9 cellular contexts compared by ENCODE assay signal in the genomic region with DNA sequence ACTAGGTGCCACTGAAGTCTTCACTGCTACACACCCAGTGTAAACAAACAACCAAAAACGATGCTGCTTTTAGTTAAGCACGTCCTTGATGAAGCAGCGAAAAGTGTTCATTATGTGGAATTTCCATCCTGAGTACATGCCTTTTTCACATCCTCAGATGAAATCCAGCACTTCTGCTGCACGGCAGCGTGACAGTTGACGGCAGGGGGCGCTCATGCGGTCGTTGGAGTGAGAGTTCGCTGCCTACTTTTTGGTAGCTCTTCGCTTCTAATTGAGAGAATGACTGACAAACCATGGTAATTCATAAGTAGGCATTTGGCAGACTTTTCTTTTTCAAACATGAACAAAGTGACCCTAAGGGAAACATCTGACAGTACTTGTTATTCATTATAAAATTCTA. TPM values are rescaled to one million over a fixed set of nuclear protein-coding genes. Genes with fewer than 3 reads are reported as not detected.
DNase-seq lines count a peak whose midpoint lies in the region; ATAC-seq and TF ChIP-seq lines count a peak whose summit lies in the region.
"Had no signal": no experiment of that assay in that cellular context is flagged by ENCODE, and none has a peak within 500 bp of the region (broad histone marks: within the 10 kb centered on the region; RNA-seq: fewer than 3 reads in every experiment).

No MANE protein-coding gene starts in this region.

- DNase-seq in AG20443 (ENCODE audit: low spot score) (peak; percentile 32), HuH-7 (ENCODE audit: low spot score) (peak; percentile 15), foreskin melanocyte (peak; percentile 26), progenitor cell of endocrine pancreas (ENCODE audit: low spot score, unreplicated experiment) (peak; percentile 11), glomerular visceral epithelial cell (ENCODE audit: extremely low spot score) (no peak), cerebellar nuclear complex (lab: John Stamatoyannopoulos, UW) (no peak)
- peak; percentile 20 for DNase-seq in activated CD8-positive, alpha-beta memory T cell treated with anti-CD3 and anti-CD28 coated beads, Interleukin-2, amount 50 U/mL, for 4 hours

- no peaks in the 10 kb centered on the region for H3K36me3 Mint-ChIP-seq in progenitor cell of endocrine pancreas (ENCODE audit: insufficient read depth)

- no peaks in the 10 kb centered on the region for H3K27me3 Mint-ChIP-seq in progenitor cell of endocrine pancreas
- H3K27me3 Mint-ChIP-seq: stimulated activated naive CD8-positive, alpha-beta T cell treated with anti-CD3 and anti-CD28 coated beads, Interleukin-15, Interleukin-2, amounts not matched to agents 100 ng/mL and 50 ng/mL, for 24 hours had no signal

- H3K4me1 Mint-ChIP-seq in progenitor cell of endocrine pancreas (ENCODE audit: low read depth), result no peaks in the 10 kb centered on the region

- H3K27ac Mint-ChIP-seq in progenitor cell of endocrine pancreas, result no peak overlapping the region
- H3K27ac Mint-ChIP-seq: stimulated activated naive CD8-positive, alpha-beta T cell treated with anti-CD3 and anti-CD28 coated beads, Interleukin-15, Interleukin-2, amounts not matched to agents 100 ng/mL and 50 ng/mL, for 24 hours had no signal

- peak; percentile 58 for TF ChIP-seq CTCF in progenitor cell of endocrine pancreas (IDR thresholded peaks at IDR 0.05; ENCODE audit: unreplicated experiment)

- ATAC-seq in HG02759 (IDR thresholded peaks at IDR 0.05; ENCODE audit: unreplicated experiment), result no peak

- no peaks in the 10 kb centered on the region for H3K9me3 Mint-ChIP-seq in progenitor cell of endocrine pancreas (ENCODE audit: low read depth)

- H3K4me3 Mint-ChIP-seq in progenitor cell of endocrine pancreas (ENCODE audit: low read depth), result no peak overlapping the region
- H3K4me3 Mint-ChIP-seq: stimulated activated naive CD8-positive, alpha-beta T cell treated with anti-CD3 and anti-CD28 coated beads, Interleukin-15, Interleukin-2, amounts not matched to agents 100 ng/mL and 50 ng/mL, for 24 hours had no signal

RNA-seq across cellular contexts. Expression of gene DAOA, which starts 55.2 kb away (rescaled TPM):
- total RNA-seq in progenitor cell of endocrine pancreas, result not detected in 2 replicates

Comparison
In these comparisons a context has a peak if more than half of its experiments do, and no peak if none do; other contexts are left out.
1. DNase-seq: peak in AG20443 (single experiment), HuH-7 (single experiment), activated CD8-positive, alpha-beta memory T cell treated with anti-CD3 and anti-CD28 coated beads, Interleukin-2, amount 50 U/mL, for 4 hours (single experiment), foreskin melanocyte (single experiment) and progenitor cell of endocrine pancreas (single experiment); none in glomerular visceral epithelial cell (single experiment) and cerebellar nuclear complex (0 of 2).